In the genomic region with DNA sequence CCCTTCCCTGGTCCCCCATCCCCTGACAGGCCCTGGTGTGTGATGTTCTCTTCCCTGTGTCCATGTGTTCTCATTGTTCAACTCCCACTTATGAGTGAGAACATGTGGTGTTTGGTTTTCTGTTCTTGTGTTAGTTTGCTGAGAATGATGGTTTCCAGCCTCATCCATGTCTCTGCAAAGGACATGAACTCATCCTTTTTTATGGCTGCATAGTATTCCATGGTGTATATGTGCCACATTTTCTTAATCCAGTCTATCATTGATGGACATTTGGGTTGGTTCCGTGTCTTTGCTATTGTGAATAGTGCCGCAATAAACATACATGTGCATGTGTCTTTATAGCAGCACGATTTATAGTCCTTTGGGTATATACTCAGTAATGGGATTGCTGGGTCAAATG, we compare ENCODE assay signal across 3 cellular contexts.
A peak's percentile ranks its signal among the peaks of the same experiment; 100 is the strongest.
TF ChIP-seq lines count a peak whose summit lies in the region.

No MANE protein-coding gene starts in this region.

TF ChIP-seq in HEK293, 187 proteins besides CTCF, POLR2A, EP300 and RAD21:
- peak; percentile 70 for TF ChIP-seq ZNF146 (tag by site-specific recombination; IDR thresholded peaks at IDR 0.05)
- TF ChIP-seq, protein P1, sequence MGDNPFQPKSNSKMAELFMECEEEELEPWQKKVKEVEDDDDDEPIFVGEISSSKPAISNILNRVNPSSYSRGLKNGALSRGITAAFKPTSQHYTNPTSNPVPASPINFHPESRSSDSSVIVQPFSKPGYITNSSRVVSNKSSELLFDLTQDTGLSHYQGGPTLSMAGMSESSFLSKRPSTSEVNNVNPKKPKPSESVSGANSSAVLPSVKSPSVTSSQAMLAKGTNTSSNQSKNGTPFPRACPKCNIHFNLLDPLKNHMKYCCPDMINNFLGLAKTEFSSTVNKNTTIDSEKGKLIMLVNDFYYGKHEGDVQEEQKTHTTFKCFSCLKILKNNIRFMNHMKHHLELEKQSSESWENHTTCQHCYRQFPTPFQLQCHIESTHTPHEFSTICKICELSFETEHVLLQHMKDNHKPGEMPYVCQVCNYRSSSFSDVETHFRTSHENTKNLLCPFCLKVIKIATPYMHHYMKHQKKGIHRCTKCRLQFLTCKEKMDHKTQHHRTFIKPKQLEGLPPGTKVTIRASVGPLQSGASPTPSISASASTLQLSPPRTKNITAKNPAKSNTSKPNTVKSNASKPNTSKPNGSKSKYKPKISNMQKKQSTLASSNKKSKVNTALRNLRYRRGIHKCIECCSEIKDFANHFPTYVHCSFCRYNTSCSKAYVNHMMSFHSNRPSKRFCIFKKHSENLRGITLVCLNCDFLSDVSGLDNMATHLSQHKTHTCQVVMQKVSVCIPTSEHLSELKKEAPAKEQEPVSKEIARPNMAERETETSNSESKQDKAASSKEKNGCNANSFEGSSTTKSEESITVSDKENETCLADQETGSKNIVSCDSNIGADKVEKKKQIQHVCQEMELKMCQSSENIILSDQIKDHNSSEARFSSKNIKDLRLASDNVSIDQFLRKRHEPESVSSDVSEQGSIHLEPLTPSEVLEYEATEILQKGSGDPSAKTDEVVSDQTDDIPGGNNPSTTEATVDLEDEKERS (tag by site-specific recombination; IDR thresholded peaks at IDR 0.05): 0 out of 2 replicates have a peak, but pooled peaks have one; percentile 62

TF ChIP-seq in K562, 482 proteins besides CTCF, POLR2A, EP300 and RAD21:
- TF ChIP-seq ZNF146 (CRISPR knock-in tag; IDR thresholded peaks at IDR 0.05; ENCODE audit: unreplicated experiment): peak; percentile 22
TF ChIP-seq in K562: peak in this region for 1; not testable (repeated sequence) for 481.

TF ChIP-seq in HepG2, 621 proteins besides CTCF, POLR2A, EP300 and RAD21:
- TF ChIP-seq, protein P2, sequence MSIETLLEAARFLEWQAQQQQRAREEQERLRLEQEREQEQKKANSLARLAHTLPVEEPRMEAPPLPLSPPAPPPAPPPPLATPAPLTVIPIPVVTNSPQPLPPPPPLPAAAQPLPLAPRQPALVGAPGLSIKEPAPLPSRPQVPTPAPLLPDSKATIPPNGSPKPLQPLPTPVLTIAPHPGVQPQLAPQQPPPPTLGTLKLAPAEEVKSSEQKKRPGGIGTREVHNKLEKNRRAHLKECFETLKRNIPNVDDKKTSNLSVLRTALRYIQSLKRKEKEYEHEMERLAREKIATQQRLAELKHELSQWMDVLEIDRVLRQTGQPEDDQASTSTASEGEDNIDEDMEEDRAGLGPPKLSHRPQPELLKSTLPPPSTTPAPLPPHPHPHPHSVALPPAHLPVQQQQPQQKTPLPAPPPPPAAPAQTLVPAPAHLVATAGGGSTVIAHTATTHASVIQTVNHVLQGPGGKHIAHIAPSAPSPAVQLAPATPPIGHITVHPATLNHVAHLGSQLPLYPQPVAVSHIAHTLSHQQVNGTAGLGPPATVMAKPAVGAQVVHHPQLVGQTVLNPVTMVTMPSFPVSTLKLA (IDR thresholded peaks at IDR 0.05): 0 out of 2 replicates have a peak, but pooled peaks have one; percentile 10
